ENCODE assay signal across 1 cellular context in the genomic region with DNA sequence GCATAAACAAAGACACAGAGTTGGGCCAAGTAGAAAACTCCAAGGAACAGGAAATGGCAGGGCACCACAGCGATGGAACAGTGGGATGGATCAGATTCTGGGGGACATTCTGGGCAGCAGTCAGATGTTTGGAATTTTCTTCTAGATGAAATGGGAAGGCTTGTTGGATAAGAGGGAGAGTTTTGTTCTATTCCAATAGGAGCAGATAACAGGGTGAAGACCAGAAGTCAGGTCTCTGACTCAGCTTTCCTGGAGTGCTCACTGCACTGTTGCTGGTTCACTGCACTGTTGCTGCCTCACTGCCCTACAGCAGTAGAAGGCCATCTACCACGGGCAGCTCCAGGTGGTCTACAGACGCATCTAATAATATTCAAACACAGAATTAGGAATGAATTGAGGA.
TF ChIP-seq lines count a peak whose summit lies in the region.

No MANE protein-coding gene starts in this region.

TF ChIP-seq in WTC11, 78 proteins besides CTCF, POLR2A, EP300 and RAD21 (continued from another document):
- TF ChIP-seq, protein P1, sequence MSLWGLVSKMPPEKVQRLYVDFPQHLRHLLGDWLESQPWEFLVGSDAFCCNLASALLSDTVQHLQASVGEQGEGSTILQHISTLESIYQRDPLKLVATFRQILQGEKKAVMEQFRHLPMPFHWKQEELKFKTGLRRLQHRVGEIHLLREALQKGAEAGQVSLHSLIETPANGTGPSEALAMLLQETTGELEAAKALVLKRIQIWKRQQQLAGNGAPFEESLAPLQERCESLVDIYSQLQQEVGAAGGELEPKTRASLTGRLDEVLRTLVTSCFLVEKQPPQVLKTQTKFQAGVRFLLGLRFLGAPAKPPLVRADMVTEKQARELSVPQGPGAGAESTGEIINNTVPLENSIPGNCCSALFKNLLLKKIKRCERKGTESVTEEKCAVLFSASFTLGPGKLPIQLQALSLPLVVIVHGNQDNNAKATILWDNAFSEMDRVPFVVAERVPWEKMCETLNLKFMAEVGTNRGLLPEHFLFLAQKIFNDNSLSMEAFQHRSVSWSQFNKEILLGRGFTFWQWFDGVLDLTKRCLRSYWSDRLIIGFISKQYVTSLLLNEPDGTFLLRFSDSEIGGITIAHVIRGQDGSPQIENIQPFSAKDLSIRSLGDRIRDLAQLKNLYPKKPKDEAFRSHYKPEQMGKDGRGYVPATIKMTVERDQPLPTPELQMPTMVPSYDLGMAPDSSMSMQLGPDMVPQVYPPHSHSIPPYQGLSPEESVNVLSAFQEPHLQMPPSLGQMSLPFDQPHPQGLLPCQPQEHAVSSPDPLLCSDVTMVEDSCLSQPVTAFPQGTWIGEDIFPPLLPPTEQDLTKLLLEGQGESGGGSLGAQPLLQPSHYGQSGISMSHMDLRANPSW (CRISPR knock-in tag; conservative IDR thresholded peaks at IDR 0.05; ENCODE audit: low read depth): no peak
